1 cellular context compared by ENCODE assay signal in the genomic region with DNA sequence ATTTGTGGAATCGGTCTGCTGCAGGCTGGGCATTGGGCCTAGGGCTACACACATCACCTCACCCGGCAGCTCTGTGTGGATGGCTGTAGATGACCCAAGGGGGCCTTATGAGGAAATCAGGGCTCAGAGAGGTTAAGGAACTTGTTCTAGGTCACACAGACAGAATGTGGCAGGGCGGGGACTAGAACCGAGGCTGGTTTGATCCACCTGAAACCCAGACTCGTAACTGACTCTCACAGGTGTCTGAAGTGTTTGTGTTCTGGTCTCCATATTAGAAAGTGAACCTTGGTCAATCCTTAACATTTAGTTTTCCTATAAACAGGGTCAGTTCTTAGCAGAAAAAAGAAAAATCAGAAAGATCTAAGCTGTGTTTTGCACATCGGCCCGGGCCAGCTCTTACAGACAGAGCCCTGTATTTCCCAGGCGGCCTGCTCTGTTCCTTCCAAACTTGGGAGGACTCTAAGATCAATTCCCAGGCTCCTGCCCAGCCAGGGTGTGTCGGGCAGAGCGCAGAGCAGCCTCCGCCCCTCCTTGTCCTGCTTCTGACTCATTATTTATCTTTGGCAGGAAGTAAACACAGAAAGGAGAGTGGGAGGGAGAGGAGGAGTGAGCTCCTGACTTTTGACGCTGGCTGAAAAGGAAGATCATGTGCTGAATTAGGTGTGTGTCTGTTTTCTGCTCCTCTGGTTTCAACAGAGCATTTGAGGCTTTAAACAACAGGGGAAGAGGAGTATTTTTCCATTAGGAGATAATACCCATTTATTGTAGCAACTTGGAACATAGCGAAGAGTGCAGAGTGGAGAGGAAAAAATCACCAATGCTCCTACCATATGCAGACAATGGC.
TF ChIP-seq lines count a peak whose summit lies in the region.

No MANE protein-coding gene starts in this region.

TF ChIP-seq in HepG2, 621 proteins besides CTCF, POLR2A, EP300 and RAD21 (continued from another document and continues in another):
- TF ChIP-seq, protein P1, sequence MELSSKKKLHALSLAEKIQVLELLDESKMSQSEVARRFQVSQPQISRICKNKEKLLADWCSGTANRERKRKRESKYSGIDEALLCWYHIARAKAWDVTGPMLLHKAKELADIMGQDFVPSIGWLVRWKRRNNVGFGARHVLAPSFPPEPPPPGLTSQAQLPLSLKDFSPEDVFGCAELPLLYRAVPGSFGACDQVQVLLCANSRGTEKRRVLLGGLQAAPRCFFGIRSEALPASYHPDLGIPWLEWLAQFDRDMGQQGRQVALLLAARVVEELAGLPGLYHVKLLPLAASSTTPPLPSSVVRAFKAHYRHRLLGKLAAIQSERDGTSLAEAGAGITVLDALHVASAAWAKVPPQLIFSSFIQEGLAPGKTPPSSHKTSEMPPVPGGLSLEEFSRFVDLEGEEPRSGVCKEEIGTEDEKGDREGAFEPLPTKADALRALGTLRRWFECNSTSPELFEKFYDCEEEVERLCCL (CRISPR knock-in tag; IDR thresholded peaks at IDR 0.05; ENCODE audit: borderline replicate concordance) = no peak
- TF ChIP-seq ZNF710 (CRISPR knock-in tag; IDR thresholded peaks at IDR 0.05; ENCODE audit: borderline replicate concordance) (peak; percentile 96), ZNF792 (CRISPR knock-in tag; IDR thresholded peaks at IDR 0.05) (peak; percentile 94), ZNF17 (CRISPR knock-in tag; IDR thresholded peaks at IDR 0.05) (no peak), ZKSCAN8 (CRISPR knock-in tag; IDR thresholded peaks at IDR 0.05; ENCODE audit: borderline replicate concordance) (peak; percentile 81; the same call in 1 of the 2 replicates), MED1 (CRISPR knock-in tag; IDR thresholded peaks at IDR 0.05) (peak; percentile 91), ZNF441 (CRISPR knock-in tag; IDR thresholded peaks at IDR 0.05; ENCODE audit: borderline replicate concordance) (peak; percentile 79), ZFP82 (CRISPR knock-in tag; IDR thresholded peaks at IDR 0.05; ENCODE audit: borderline replicate concordance) (no peak), KDM3A (CRISPR knock-in tag; IDR thresholded peaks at IDR 0.05; ENCODE audit: low read depth) (peak; percentile 62), ZNF766 (CRISPR knock-in tag; IDR thresholded peaks at IDR 0.05; ENCODE audit: borderline replicate concordance) (no peak), ARNT2 (CRISPR knock-in tag; IDR thresholded peaks at IDR 0.05; ENCODE audit: low read depth) (peak; percentile 45; the same call in 1 of the 2 replicates), REPIN1 (CRISPR knock-in tag; IDR thresholded peaks at IDR 0.05; ENCODE audit: borderline replicate concordance, low read depth) (peak; percentile 75; the same call in 1 of the 2 replicates), HNF4G (IDR thresholded peaks at IDR 0.05; ENCODE audit: borderline replicate concordance, low read depth, low read length) (peak; percentile 45; the same call in 1 of the 2 replicates), HNF4G (CRISPR knock-in tag; IDR thresholded peaks at IDR 0.05; ENCODE audit: borderline replicate concordance, low read depth) (no peak), RXRA (CRISPR knock-in tag; IDR thresholded peaks at IDR 0.05) (peak; percentile 75; the same call in 1 of the 2 replicates), SIX4 (CRISPR knock-in tag; IDR thresholded peaks at IDR 0.05) (peak; percentile 88), KDM4B (CRISPR knock-in tag; IDR thresholded peaks at IDR 0.05) (peak; percentile 92), IKZF5 (CRISPR knock-in tag; IDR thresholded peaks at IDR 0.05) (peak; percentile 93), NCOA2 (CRISPR knock-in tag; IDR thresholded peaks at IDR 0.05) (peak; percentile 96), ZNF577 (CRISPR knock-in tag; IDR thresholded peaks at IDR 0.05; ENCODE audit: borderline replicate concordance, low read depth) (no peak), KMT2B (CRISPR knock-in tag; IDR thresholded peaks at IDR 0.05) (peak; percentile 66), KIAA2018 (CRISPR knock-in tag; IDR thresholded peaks at IDR 0.05; ENCODE audit: borderline replicate concordance) (no peak), ZSCAN22 (CRISPR knock-in tag; IDR thresholded peaks at IDR 0.05) (no peak), ZNF253 (CRISPR knock-in tag; IDR thresholded peaks at IDR 0.05; ENCODE audit: borderline replicate concordance) (no peak), TBX2 (CRISPR knock-in tag; IDR thresholded peaks at IDR 0.05; ENCODE audit: borderline replicate concordance) (peak; percentile 91), GZF1 (CRISPR knock-in tag; IDR thresholded peaks at IDR 0.05) (no peak), MXD3 (CRISPR knock-in tag; IDR thresholded peaks at IDR 0.05) (0 out of 2 replicates have a peak, but pooled peaks have one; percentile 60), ZNF614 (CRISPR knock-in tag; IDR thresholded peaks at IDR 0.05; ENCODE audit: borderline replicate concordance) (peak; percentile 94), BRCA1 (CRISPR knock-in tag; IDR thresholded peaks at IDR 0.05) (no peak), CENPX (CRISPR knock-in tag; IDR thresholded peaks at IDR 0.05) (no peak), MNT (IDR thresholded peaks at IDR 0.05) (peak; percentile 49), ZNF317 (CRISPR knock-in tag; IDR thresholded peaks at IDR 0.05) (peak; percentile 58; the same call in 1 of the 2 replicates)
- TF ChIP-seq, protein P2, sequence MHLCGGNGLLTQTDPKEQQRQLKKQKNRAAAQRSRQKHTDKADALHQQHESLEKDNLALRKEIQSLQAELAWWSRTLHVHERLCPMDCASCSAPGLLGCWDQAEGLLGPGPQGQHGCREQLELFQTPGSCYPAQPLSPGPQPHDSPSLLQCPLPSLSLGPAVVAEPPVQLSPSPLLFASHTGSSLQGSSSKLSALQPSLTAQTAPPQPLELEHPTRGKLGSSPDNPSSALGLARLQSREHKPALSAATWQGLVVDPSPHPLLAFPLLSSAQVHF (CRISPR knock-in tag; IDR thresholded peaks at IDR 0.05) = no peak
- TF ChIP-seq, protein P3, sequence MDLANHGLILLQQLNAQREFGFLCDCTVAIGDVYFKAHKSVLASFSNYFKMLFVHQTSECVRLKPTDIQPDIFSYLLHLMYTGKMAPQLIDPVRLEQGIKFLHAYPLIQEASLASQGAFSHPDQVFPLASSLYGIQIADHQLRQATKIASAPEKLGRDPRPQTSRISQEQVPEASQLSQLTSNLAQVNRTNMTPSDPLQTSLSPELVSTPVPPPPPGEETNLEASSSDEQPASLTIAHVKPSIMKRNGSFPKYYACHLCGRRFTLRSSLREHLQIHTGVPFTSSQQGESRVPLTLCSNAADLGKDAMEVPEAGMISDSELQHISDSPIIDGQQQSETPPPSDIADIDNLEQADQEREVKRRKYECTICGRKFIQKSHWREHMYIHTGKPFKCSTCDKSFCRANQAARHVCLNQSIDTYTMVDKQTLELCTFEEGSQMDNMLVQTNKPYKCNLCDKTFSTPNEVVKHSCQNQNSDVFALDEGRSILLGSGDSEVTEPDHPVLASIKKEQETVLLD (CRISPR knock-in tag; IDR thresholded peaks at IDR 0.05; ENCODE audit: low read depth) = no peak
- TF ChIP-seq, protein P4, sequence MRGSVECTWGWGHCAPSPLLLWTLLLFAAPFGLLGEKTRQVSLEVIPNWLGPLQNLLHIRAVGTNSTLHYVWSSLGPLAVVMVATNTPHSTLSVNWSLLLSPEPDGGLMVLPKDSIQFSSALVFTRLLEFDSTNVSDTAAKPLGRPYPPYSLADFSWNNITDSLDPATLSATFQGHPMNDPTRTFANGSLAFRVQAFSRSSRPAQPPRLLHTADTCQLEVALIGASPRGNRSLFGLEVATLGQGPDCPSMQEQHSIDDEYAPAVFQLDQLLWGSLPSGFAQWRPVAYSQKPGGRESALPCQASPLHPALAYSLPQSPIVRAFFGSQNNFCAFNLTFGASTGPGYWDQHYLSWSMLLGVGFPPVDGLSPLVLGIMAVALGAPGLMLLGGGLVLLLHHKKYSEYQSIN (CRISPR knock-in tag; IDR thresholded peaks at IDR 0.05; ENCODE audit: borderline replicate concordance) = no peak
